ENCODE assay signal across 20 cellular contexts in genomic region chr6:158597565-158597964, GRCh38.
"Had no signal": no experiment of that assay in that cellular context is flagged by ENCODE, and none has a peak within 500 bp of the region (broad histone marks: within the 10 kb centered on the region; RNA-seq: fewer than 3 reads in every experiment).

No MANE protein-coding gene starts in this region.

- H3K27ac ChIP-seq: colonic mucosa, epithelial cell of prostate, lower lobe of right lung, stomach, upper lobe of left lung had no signal

- H3K4me1 Mint-ChIP-seq: activated CD8-positive, alpha-beta memory T cell treated with anti-CD3 and anti-CD28 coated beads, Interleukin-2, amount 10 ng/mL, durations not matched to agents 7 days and 5 days; activated naive CD4-positive, alpha-beta T cell treated with anti-CD3 and anti-CD28 coated beads, Interleukin-2, amount 50 U/mL, for 24 hours; endodermal cell; mesothelial cell of epicardium had no signal

- H3K36me3 ChIP-seq: colonic mucosa had no signal

- DNase-seq: activated CD4-positive, alpha-beta T cell treated with anti-CD3 and anti-CD28 coated beads for 1 hour; activated CD4-positive, alpha-beta T cell treated with anti-CD3 and anti-CD28 coated beads, Interleukin-2, amount 50 U/mL, for 48 hours; activated CD8-positive, alpha-beta memory T cell treated with anti-CD3 and anti-CD28 coated beads, Interleukin-2, amount 10 ng/mL, durations not matched to agents 7 days and 5 days; activated effector memory CD4-positive, alpha-beta T cell treated with anti-CD3 and anti-CD28 coated beads, Interleukin-2, amount 50 U/mL, for 16 hours; central memory CD4-positive, alpha-beta T cell; colonic mucosa; endodermal cell; foreskin fibroblast; hippocampal formation; islet precursor cell; lower lobe of right lung; stimulated activated CD4-positive, alpha-beta T cell treated with anti-CD3 and anti-CD28 coated beads, Interleukin-12 subunit alpha, Interleukin-12 subunit beta, amount 100 ng/mL, for 4 hours; stimulated activated CD4-positive, alpha-beta T cell treated with anti-CD3 and anti-CD28 coated beads, Interleukin-1b, Interleukin-23, amount 100 ng/mL, for 48 hours; stomach; upper lobe of left lung had no signal

- H3K4me1 ChIP-seq: colonic mucosa, lower lobe of right lung, stomach, upper lobe of left lung had no signal

- H3K9me3 ChIP-seq: colonic mucosa, lower lobe of right lung, stomach, upper lobe of left lung had no signal

- H3K27me3 ChIP-seq: colonic mucosa, stomach, upper lobe of left lung had no signal

- H3K4me3 ChIP-seq: colonic mucosa, lower lobe of right lung, stomach, upper lobe of left lung had no signal

- H3K4me3 Mint-ChIP-seq: activated CD8-positive, alpha-beta memory T cell treated with anti-CD3 and anti-CD28 coated beads, Interleukin-2, amount 10 ng/mL, durations not matched to agents 7 days and 5 days; activated naive CD4-positive, alpha-beta T cell treated with anti-CD3 and anti-CD28 coated beads, Interleukin-2, amount 50 U/mL, for 24 hours; endodermal cell; mesothelial cell of epicardium; neural crest cell had no signal

- ATAC-seq: activated CD8-positive, alpha-beta memory T cell treated with anti-CD3 and anti-CD28 coated beads, Interleukin-2, amount 10 ng/mL, durations not matched to agents 7 days and 5 days; lower lobe of right lung had no signal

- H3K9me3 Mint-ChIP-seq: activated naive CD4-positive, alpha-beta T cell treated with anti-CD3 and anti-CD28 coated beads, Interleukin-2, amount 50 U/mL, for 24 hours; endodermal cell; mesothelial cell of epicardium; neural crest cell had no signal

- H3K27ac Mint-ChIP-seq: activated CD8-positive, alpha-beta memory T cell treated with anti-CD3 and anti-CD28 coated beads, Interleukin-2, amount 10 ng/mL, durations not matched to agents 7 days and 5 days; activated naive CD4-positive, alpha-beta T cell treated with anti-CD3 and anti-CD28 coated beads, Interleukin-2, amount 50 U/mL, for 24 hours; endodermal cell; mesothelial cell of epicardium had no signal

- H3K27me3 Mint-ChIP-seq: activated CD8-positive, alpha-beta memory T cell treated with anti-CD3 and anti-CD28 coated beads, Interleukin-2, amount 10 ng/mL, durations not matched to agents 7 days and 5 days; activated naive CD4-positive, alpha-beta T cell treated with anti-CD3 and anti-CD28 coated beads, Interleukin-2, amount 50 U/mL, for 24 hours; progenitor cell of endocrine pancreas had no signal
